ENCODE assay signal across 8 cellular contexts in genomic region chr17:28842282-28843012, GRCh38. TPM values are rescaled to one million over a fixed set of nuclear protein-coding genes. Genes with fewer than 3 reads are reported as not detected.
A peak's percentile ranks its signal among the peaks of the same experiment; 100 is the strongest.
DNase-seq lines count a peak whose midpoint lies in the region; ATAC-seq, FAIRE-seq and TF ChIP-seq lines count a peak whose summit lies in the region.

Gene FAM222B, minus strand, starts transcription at chr17:28842790. Its CDS starts 76,123 bp downstream, at chr17:28766667.

- peak within 1 kb of the TSS; percentile 88 to 94 for H3K9ac ChIP-seq in kidney (ENCODE audit: low read length in 2 of 2)

- peaks cover 11% of the 10 kb centered on the region for H3K4me1 ChIP-seq in A673 (ENCODE audit: insufficient read depth, low read length, poor library complexity, severe bottlenecking)
- H3K4me1 ChIP-seq in kidney (ENCODE audit: control insufficient read depth in 1 of 2, insufficient read depth in 1 of 2, low read depth in 1 of 2, low read length in 2 of 2): no peaks in the 10 kb centered on the region

- intact Hi-C loops in A673 (cut with micrococcal nuclease; ENCODE audit: unreplicated experiment) (loop anchor here (5.0 kb wide), 1 partner anchor 80 kb away; no protein-coding TSS in a partner anchor), kidney (cut with DNase I) (no loop called here)

- H3K36me3 ChIP-seq in A673 (ENCODE audit: insufficient read depth, low read length, poor library complexity, severe bottlenecking) (no peaks in the 10 kb centered on the region), kidney (ENCODE audit: control insufficient read depth in 1 of 2, insufficient read depth in 2 of 2, low read length in 2 of 2) (no peaks in the 10 kb centered on the region)

- no peak for FAIRE-seq in kidney (lab: Jason Lieb, UNC)

- TF ChIP-seq CTCF in A673 (conservative IDR thresholded peaks at IDR 0.05; ENCODE audit: low read depth, low read length) (no peak), kidney (IDR thresholded peaks at IDR 0.05; ENCODE audit: borderline replicate concordance, extremely low read depth, insufficient read depth) (no peak)

- CTCF ChIA-PET in A673 (lab: Charles Lee): interaction anchor here (0.5 to 2.2 kb wide), 3 partner anchors 79 to 300 kb away, joined by 3 to 7 read pairs (median 3); no protein-coding TSS in a partner anchor

- H3K27ac ChIP-seq in A673 (ENCODE audit: low read depth, low read length, poor library complexity, severe bottlenecking): peak within 1 kb of the TSS; percentile 74
- H3K27ac ChIP-seq in kidney (ENCODE audit: low read depth in 2 of 2, low read length in 2 of 2): peak within 1 kb of the TSS; percentile 76 to 82

- POLR2A ChIA-PET in A673 (lab: Charles Lee; ENCODE audit: low non-redundant PET): interaction anchor here (0.6 to 0.7 kb wide), 3 partner anchors 70 to 295 kb away, joined by 3 to 11 read pairs (median 8); partner anchors contain the start of gene PIGS

- BruUV-seq in A673 (replicated peaks; lab: Mats Ljungman, UMichigan): no TSS peak

- peak; percentile 95 for DNase-seq in A673 (ENCODE audit: low spot score)
- peak; percentile 57 for DNase-seq in NCI-H446 treated with DMSO at 0.1 percent for 48 hours (lab: John Stamatoyannopoulos, UW)
- DNase-seq in activated CD4-positive, alpha-beta T cell treated with anti-CD3 and anti-CD28 coated beads for 1 hour: peak; percentile 81
- DNase-seq in cerebellum (ENCODE audit: low spot score): peak; percentile 93
- peak; percentile 94 for DNase-seq in kidney
- DNase-seq in stimulated activated CD4-positive, alpha-beta T cell treated with anti-CD3 and anti-CD28 coated beads, Interleukin-15, amount 100 ng/mL, for 1 hour (ENCODE audit: low read depth in 1 of 2, low spot score in 1 of 2): peak; percentile 71 to 82

- no peaks in the 10 kb centered on the region for H3K27me3 ChIP-seq in A673 (replicated peaks; ENCODE audit: insufficient read depth, low read depth, low read length, poor library complexity)

- ATAC-seq in GM18907 (IDR thresholded peaks at IDR 0.05; ENCODE audit: unreplicated experiment): peak; percentile 82
- peak; percentile 85 for ATAC-seq in HG03159 (IDR thresholded peaks at IDR 0.05; ENCODE audit: unreplicated experiment)

- H3K4me3 ChIP-seq in A673 (ENCODE audit: low read depth, low read length, poor library complexity, severe bottlenecking) (peak within 1 kb of the TSS; percentile 87), kidney (ENCODE audit: low read length in 2 of 2) (peak within 1 kb of the TSS; percentile 92 to 97)

- H3K9me3 ChIP-seq in A673 (ENCODE audit: low read depth, low read length, poor library complexity, severe bottlenecking): no peaks in the 10 kb centered on the region
- H3K9me3 ChIP-seq in kidney (ENCODE audit: control insufficient read depth in 1 of 2, low read length in 2 of 2): no peaks in the 10 kb centered on the region

RNA-seq across cellular contexts. Expression of gene FAM222B, which starts in this region (rescaled TPM):
- total RNA-seq in A673 (2021): 27.3 and 31.8 TPM in 2 replicates
- total RNA-seq in cerebellum: 12.2 TPM
- total RNA-seq in kidney: 31.0 TPM
- 13.0 TPM for polyA plus RNA-seq in kidney (ENCODE audit: insufficient read depth, low read depth, low replicate concordance)

Comparison
In these comparisons a context has a peak if more than half of its experiments do, and no peak if none do; other contexts are left out.
1. Peak in every context shown above with its lines: DNase-seq, ATAC-seq, H3K4me3 ChIP-seq and H3K27ac ChIP-seq.